2 cellular contexts compared by ENCODE assay signal in genomic region chr15:28652538-28652937, GRCh38. TPM values are rescaled to one million over a fixed set of nuclear protein-coding genes. Genes with fewer than 3 reads are reported as not detected.
"Had no signal": no experiment of that assay in that cellular context is flagged by ENCODE, and none has a peak within 500 bp of the region (broad histone marks: within the 10 kb centered on the region; RNA-seq: fewer than 3 reads in every experiment).

No MANE protein-coding gene starts in this region.

RNA-seq across cellular contexts. Expression of gene GOLGA8M, which starts 59.7 kb away (rescaled TPM):
- total RNA-seq: activated B cell treated with CpG ODN at 0.5 μM for 24 hours; activated T-cell treated with anti-CD3 and anti-CD28 coated beads, Interleukin-2, amount 50 U/mL, for 4 hours had no signal
